ENCODE assay signal across 7 cellular contexts in genomic region chr2:240434728-240435456, GRCh38. TPM values are rescaled to one million over a fixed set of nuclear protein-coding genes. Genes with fewer than 3 reads are reported as not detected.
DNase-seq lines count a peak whose midpoint lies in the region; ATAC-seq lines count a peak whose summit lies in the region.

No MANE protein-coding gene starts in this region.

- no peak overlapping the region for H2BK120ac ChIP-seq in mesendoderm (ENCODE audit: low read depth, low read length)

- no peaks in the 10 kb centered on the region for H3K79me2 ChIP-seq in mesendoderm (ENCODE audit: control insufficient read depth, insufficient read depth, low read length)

- no peak overlapping the region for H4K5ac ChIP-seq in mesendoderm (ENCODE audit: low read length)

- no peak overlapping the region for H2BK5ac ChIP-seq in mesendoderm (ENCODE audit: low read length)

- H3K36me3 ChIP-seq in endocrine pancreas (ENCODE audit: control insufficient read depth, insufficient read depth, low read length) (no peaks in the 10 kb centered on the region), mesendoderm (ENCODE audit: control insufficient read depth, insufficient read depth, low read length) (no peaks in the 10 kb centered on the region)

- H4K8ac ChIP-seq in mesendoderm (ENCODE audit: low read depth, low read length): no peak overlapping the region

- peak overlapping the region; percentile 64 for H3K56ac ChIP-seq in mesendoderm (ENCODE audit: low read length)

- H3K4me3 ChIP-seq in endocrine pancreas (ENCODE audit: control insufficient read depth, insufficient read depth, low read length): no peak overlapping the region
- peak overlapping the region; percentile 54 for H3K4me3 ChIP-seq in mesendoderm (ENCODE audit: low read length)

- ATAC-seq in GM18511 (IDR thresholded peaks at IDR 0.05; ENCODE audit: unreplicated experiment) (peak; percentile 68), HG03139 (IDR thresholded peaks at IDR 0.05; ENCODE audit: unreplicated experiment) (peak; percentile 56)

- H2BK15ac ChIP-seq in mesendoderm (replicated peaks; ENCODE audit: low read depth): no peak overlapping the region

- DNase-seq in NCI-H748 (lab: John Stamatoyannopoulos, UW; ENCODE audit: unreplicated experiment) (peak; percentile 91), mesendoderm (peak; percentile 88)
- peak; percentile 67 for DNase-seq in activated CD8-positive, alpha-beta memory T cell treated with anti-CD3 and anti-CD28 coated beads, Interleukin-2, amount 50 U/mL, for 1 hour (ENCODE audit: extremely low read depth)
- DNase-seq in stimulated activated CD8-positive, alpha-beta memory T cell treated with anti-CD3 and anti-CD28 coated beads, Interleukin-12 subunit alpha, Interleukin-12 subunit beta, amount 100 ng/mL, for 4 hours (ENCODE audit: low read depth): peak; percentile 76

- peak overlapping the region; percentile 61 for H3K18ac ChIP-seq in mesendoderm (ENCODE audit: low read length)

- H3K79me1 ChIP-seq in mesendoderm (ENCODE audit: low read length): no peaks in the 10 kb centered on the region

- H3K27ac ChIP-seq in mesendoderm (ENCODE audit: low read depth, low read length): no peak overlapping the region

- H3K4me1 ChIP-seq in endocrine pancreas (ENCODE audit: control insufficient read depth, insufficient read depth, low read length) (no peaks in the 10 kb centered on the region), mesendoderm (ENCODE audit: control insufficient read depth, low read depth, low read length) (peaks cover 1% of the 10 kb centered on the region)

- no peak overlapping the region for H2AK5ac ChIP-seq in mesendoderm (ENCODE audit: low read length)

- no peaks in the 10 kb centered on the region for H3K9me3 ChIP-seq in endocrine pancreas (ENCODE audit: control insufficient read depth, low read length)

- peak overlapping the region; percentile 29 for H3K23ac ChIP-seq in mesendoderm (ENCODE audit: low read length)

- H3K4ac ChIP-seq in mesendoderm (ENCODE audit: low read depth, low read length): no peak overlapping the region

- WGBS in mesendoderm (ENCODE audit: extremely low coverage, insufficient coverage, low lambda C conversion rate): no CpG with 5 or more reads among the region's 71 CpGs

- H3K9ac ChIP-seq in endocrine pancreas (ENCODE audit: control insufficient read depth, insufficient read depth, low read length): peak overlapping the region; percentile 35
- H3K9ac ChIP-seq in mesendoderm (ENCODE audit: low read length): peak overlapping the region; percentile 76

- H3K4me2 ChIP-seq in mesendoderm (ENCODE audit: low read length): peak overlapping the region; percentile 91

- H3K27me3 ChIP-seq in endocrine pancreas (ENCODE audit: control insufficient read depth, insufficient read depth, low read length) (no peaks in the 10 kb centered on the region), mesendoderm (ENCODE audit: insufficient read depth, low read length, poor library complexity) (peaks cover 4% of the 10 kb centered on the region)

RNA-seq across cellular contexts. Expression of gene GPC1, which starts 0.6 kb away (rescaled TPM):
- 13.5 TPM for polyA plus RNA-seq in mesendoderm (2013, experiment 1 of 2)
- polyA plus RNA-seq in mesendoderm (2013, experiment 2 of 2): 14.4 TPM
